In the genomic region with DNA sequence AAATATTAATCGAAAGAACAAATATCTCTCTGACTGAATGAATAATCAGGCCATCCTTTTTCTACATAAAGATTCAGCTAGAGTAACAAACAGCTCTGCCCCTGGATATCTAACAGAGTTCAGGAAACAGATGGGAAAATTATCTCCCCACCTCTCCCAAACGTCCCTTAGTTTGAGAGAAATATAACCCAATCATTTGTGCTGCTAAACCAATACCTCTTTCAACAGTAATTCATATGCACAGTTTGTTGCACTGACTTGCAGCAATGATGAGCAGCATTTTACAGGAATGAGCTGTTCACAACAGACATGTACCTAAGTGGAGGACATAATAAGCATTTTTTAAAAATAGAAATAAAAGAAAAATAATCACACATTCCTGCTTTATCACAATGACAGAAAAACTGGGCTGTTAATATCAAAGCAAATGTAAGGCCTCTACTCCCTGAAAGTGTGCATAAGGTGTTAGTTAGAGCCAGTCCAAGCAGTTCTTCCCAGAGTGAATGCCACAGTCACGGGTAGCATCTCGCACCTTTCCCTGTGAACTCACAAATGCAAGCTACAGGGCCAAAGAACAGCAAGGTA, we compare ENCODE assay signal across 10 cellular contexts. TPM values are rescaled to one million over a fixed set of nuclear protein-coding genes. Genes with fewer than 3 reads are reported as not detected.
DNase-seq lines count a peak whose midpoint lies in the region; TF ChIP-seq lines count a peak whose summit lies in the region.
"Had no signal": no experiment of that assay in that cellular context is flagged by ENCODE, and none has a peak within 500 bp of the region (broad histone marks: within the 10 kb centered on the region; RNA-seq: fewer than 3 reads in every experiment).

No MANE protein-coding gene starts in this region.

- peaks cover 19% of the 10 kb centered on the region for H3K36me3 Mint-ChIP-seq in progenitor cell of endocrine pancreas (ENCODE audit: insufficient read depth)

- H3K27me3 Mint-ChIP-seq in progenitor cell of endocrine pancreas: no peaks in the 10 kb centered on the region

- H3K9me3 Mint-ChIP-seq in progenitor cell of endocrine pancreas (ENCODE audit: low read depth): no peaks in the 10 kb centered on the region

- H3K36me3 ChIP-seq in GM06990 (ENCODE audit: control insufficient read depth, insufficient read depth, low read length): no peaks in the 10 kb centered on the region; the same call in 1 of the 2 replicates
- no peaks in the 10 kb centered on the region for H3K36me3 ChIP-seq in esophagus (ENCODE audit: control insufficient read depth in 2 of 2, insufficient read depth in 2 of 2, low read length in 1 of 2)

- 39 to 48% methylated on average over 4 of the region's 4 CpGs for WGBS in esophagus, 2 donors

- peak overlapping the region; percentile 99 for H3K27ac Mint-ChIP-seq in progenitor cell of endocrine pancreas

- H3K27me3 ChIP-seq in GM06990 (replicated peaks; ENCODE audit: control insufficient read depth, insufficient read depth, low read length): no peaks in the 10 kb centered on the region
- no peaks in the 10 kb centered on the region for H3K27me3 ChIP-seq in esophagus (ENCODE audit: control insufficient read depth in 1 of 2, insufficient read depth in 2 of 2, low read length in 2 of 2)

- POLR2A ChIA-PET in RWPE1 (lab: Yijun Ruan, JAX; ENCODE audit: low non-redundant PET): no interaction called here

- H3K27ac ChIP-seq in RWPE1 (peak overlapping the region; percentile 85), esophagus (ENCODE audit: low read depth in 2 of 2, low read length in 1 of 2) (peak overlapping the region; percentile 77 to 95)

- H3K4me3 Mint-ChIP-seq in progenitor cell of endocrine pancreas (ENCODE audit: low read depth): peak overlapping the region; percentile 96

- peak overlapping the region; percentile 97 for H3K4me3 ChIP-seq in GM06990 (replicated peaks; ENCODE audit: low read depth, low read length)
- H3K4me3 ChIP-seq in esophagus (ENCODE audit: low read depth in 1 of 2, low read length in 2 of 2): peak overlapping the region; percentile 22 to 72
- H3K4me3 ChIP-seq: mucosa of descending colon had no signal

- H3K4me1 Mint-ChIP-seq in progenitor cell of endocrine pancreas (ENCODE audit: low read depth): peaks cover 27% of the 10 kb centered on the region

- DNase-seq in GM06990 (ENCODE audit: extremely low read depth, insufficient read length): no peak
- DNase-seq in RWPE1 (ENCODE audit: low spot score): no peak
- no peak for DNase-seq in progenitor cell of endocrine pancreas (ENCODE audit: low spot score, unreplicated experiment)
- no peak for DNase-seq in NOMO-1 treated with DMSO at 0.1 percent for 48 hours (lab: John Stamatoyannopoulos, UW; ENCODE audit: unreplicated experiment)
- DNase-seq in COR-L47 (lab: John Stamatoyannopoulos, UW): no peak
- no peak for DNase-seq in activated CD4-positive, alpha-beta T cell treated with anti-CD3 and anti-CD28 coated beads, Interleukin-2, amount 50 U/mL, for 4 hours
- DNase-seq in NK-92 (lab: John Stamatoyannopoulos, UW; ENCODE audit: unreplicated experiment): no peak
- DNase-seq: SHP77 treated with DMSO at 0.1 percent for 48 hours had no signal

- TF ChIP-seq CTCF in GM06990 (IDR thresholded peaks at IDR 0.05; ENCODE audit: insufficient read depth, low read length, poor library complexity, severe bottlenecking): no peak
- TF ChIP-seq CTCF in RWPE1 (conservative IDR thresholded peaks at IDR 0.05; ENCODE audit: low read depth): no peak
- TF ChIP-seq CTCF in progenitor cell of endocrine pancreas (IDR thresholded peaks at IDR 0.05; ENCODE audit: unreplicated experiment): no peak

- CTCF ChIA-PET in RWPE1 (lab: Yijun Ruan, JAX): interaction anchor here (0.6 kb wide), 1 partner anchor 144 kb away, joined by 3 read pairs; no protein-coding TSS in a partner anchor

- no peaks in the 10 kb centered on the region for H3K9me3 ChIP-seq in esophagus (ENCODE audit: control insufficient read depth in 2 of 2, insufficient read depth in 1 of 2, low read depth in 1 of 2, low read length in 1 of 2)
- H3K9me3 ChIP-seq: mucosa of descending colon had no signal

- H3K4me1 ChIP-seq in esophagus (ENCODE audit: control insufficient read depth in 2 of 2, insufficient read depth in 2 of 2, low read length in 1 of 2): peaks cover 0 to 5% of the 10 kb centered on the region in 2 donors

RNA-seq across cellular contexts. Expression of a gene that starts 2.3 kb away (rescaled TPM):
- polyA plus RNA-seq in esophagus: 1 to 10 TPM; 4.9 to 7.3 TPM
- 65.9 and 66.9 TPM in 2 replicates for total RNA-seq in progenitor cell of endocrine pancreas
